Comparison of ENCODE assay signal across 11 cellular contexts in genomic region chr11:95153857-95154246, GRCh38.
DNase-seq lines count a peak whose midpoint lies in the region; ATAC-seq and TF ChIP-seq lines count a peak whose summit lies in the region.
"Had no signal": no experiment of that assay in that cellular context is flagged by ENCODE, and none has a peak within 500 bp of the region (broad histone marks: within the 10 kb centered on the region; RNA-seq: fewer than 3 reads in every experiment).

No MANE protein-coding gene starts in this region.

- peaks cover 69% of the 10 kb centered on the region for H3K4me1 Mint-ChIP-seq in stimulated activated naive CD8-positive, alpha-beta T cell treated with anti-CD3 and anti-CD28 coated beads, Interleukin-15, Interleukin-2, amounts not matched to agents 100 ng/mL and 50 ng/mL, for 24 hours (ENCODE audit: low read depth)
- H3K4me1 Mint-ChIP-seq in activated B cell treated with CpG ODN at 0.5 μM for 24 hours = peaks cover 38% of the 10 kb centered on the region

- no peak for ATAC-seq in stimulated activated naive CD8-positive, alpha-beta T cell treated with anti-CD3 and anti-CD28 coated beads, Interleukin-15, Interleukin-2, amounts not matched to agents 100 U/mL and 50 U/mL, for 24 hours
- ATAC-seq in activated B cell treated with CpG ODN at 0.5 μM for 24 hours (ENCODE audit: low read depth) (no peak), upper lobe of right lung (no peak)

- H3K27me3 Mint-ChIP-seq in stimulated activated naive CD8-positive, alpha-beta T cell treated with anti-CD3 and anti-CD28 coated beads, Interleukin-15, Interleukin-2, amounts not matched to agents 100 ng/mL and 50 ng/mL, for 24 hours = no peaks in the 10 kb centered on the region
- H3K27me3 Mint-ChIP-seq in activated B cell treated with CpG ODN at 0.5 μM for 24 hours = no peaks in the 10 kb centered on the region

- H4K20me1 ChIP-seq in fibroblast of lung (ENCODE audit: control insufficient read depth, extremely low read depth, insufficient read depth, low read length) = no peaks in the 10 kb centered on the region

- H3K4me2 ChIP-seq in fibroblast of lung (ENCODE audit: extremely low read depth, insufficient read depth, low read length) = no peak overlapping the region

- no peak for TF ChIP-seq CTCF in activated B cell treated with CpG ODN at 0.5 μM for 24 hours (IDR thresholded peaks at IDR 0.05)
- TF ChIP-seq CTCF in fibroblast of lung (conservative IDR thresholded peaks at IDR 0.05 in 1 of 2, IDR thresholded peaks at IDR 0.05 in 1 of 2; ENCODE audit: low read depth in 1 of 2, low read length in 2 of 2) = no peak
- TF ChIP-seq CTCF in upper lobe of right lung (IDR thresholded peaks at IDR 0.05) = no peak

- peak overlapping the region; percentile 5 for H2AFZ ChIP-seq in fibroblast of lung (ENCODE audit: low read length)

- no peak overlapping the region for H3K9ac ChIP-seq in fibroblast of lung (ENCODE audit: insufficient read depth, low read length)

- H3K4me3 Mint-ChIP-seq in stimulated activated naive CD8-positive, alpha-beta T cell treated with anti-CD3 and anti-CD28 coated beads, Interleukin-15, Interleukin-2, amounts not matched to agents 100 ng/mL and 50 ng/mL, for 24 hours = peak overlapping the region; percentile 87
- peak overlapping the region; percentile 89 for H3K4me3 Mint-ChIP-seq in activated B cell treated with CpG ODN at 0.5 μM for 24 hours

- H3K9me3 Mint-ChIP-seq in stimulated activated naive CD8-positive, alpha-beta T cell treated with anti-CD3 and anti-CD28 coated beads, Interleukin-15, Interleukin-2, amounts not matched to agents 100 ng/mL and 50 ng/mL, for 24 hours = peaks cover 4% of the 10 kb centered on the region
- H3K9me3 Mint-ChIP-seq in activated B cell treated with CpG ODN at 0.5 μM for 24 hours = no peaks in the 10 kb centered on the region

- intact Hi-C loops in activated B cell treated with CpG ODN at 0.5 μM for 24 hours (cut with micrococcal nuclease) (loop anchor here (5.0 to 10.0 kb wide), 5 partner anchors 143 to 1101 kb away; partner anchors contain the start of gene MTMR2), upper lobe of right lung (cut with DNase I) (loop anchor here (5.0 to 10.0 kb wide), 2 partner anchors 551 to 608 kb away; no protein-coding TSS in a partner anchor)

- no peak overlapping the region for H3K4me3 ChIP-seq in fibroblast of lung (replicated peaks in 1 of 4; ENCODE audit: control extremely low read depth in 1 of 4, insufficient read depth in 1 of 4, low read depth in 3 of 4, low read length in 4 of 4)
- no peak overlapping the region for H3K4me3 ChIP-seq in upper lobe of right lung
- H3K4me3 ChIP-seq: ovary had no signal

- no peaks in the 10 kb centered on the region for H3K36me3 ChIP-seq in fibroblast of lung (ENCODE audit: control insufficient read depth, insufficient read depth, low read length)
- H3K36me3 ChIP-seq in upper lobe of right lung = no peaks in the 10 kb centered on the region
- H3K36me3 ChIP-seq: BE2C, MG63, ovary had no signal

- H3K36me3 Mint-ChIP-seq in stimulated activated naive CD8-positive, alpha-beta T cell treated with anti-CD3 and anti-CD28 coated beads, Interleukin-15, Interleukin-2, amounts not matched to agents 100 ng/mL and 50 ng/mL, for 24 hours (ENCODE audit: low read depth) = peaks cover 4% of the 10 kb centered on the region
- peaks cover 3% of the 10 kb centered on the region for H3K36me3 Mint-ChIP-seq in activated B cell treated with CpG ODN at 0.5 μM for 24 hours (ENCODE audit: low read depth)

- H3K4me1 ChIP-seq in fibroblast of lung (ENCODE audit: control insufficient read depth, extremely low read depth, insufficient read depth, low read length) (peaks cover 2% of the 10 kb centered on the region), upper lobe of right lung (peaks cover 13% of the 10 kb centered on the region)

- peak overlapping the region; percentile 81 for H3K27ac Mint-ChIP-seq in stimulated activated naive CD8-positive, alpha-beta T cell treated with anti-CD3 and anti-CD28 coated beads, Interleukin-15, Interleukin-2, amounts not matched to agents 100 ng/mL and 50 ng/mL, for 24 hours
- peak overlapping the region; percentile 93 for H3K27ac Mint-ChIP-seq in activated B cell treated with CpG ODN at 0.5 μM for 24 hours

- CTCF ChIA-PET in activated B cell treated with CpG ODN at 0.5 μM for 24 hours (lab: Charles Lee) = interaction anchor here (0.7 to 12.9 kb wide), 19 partner anchors 13 to 682 kb away, joined by 3 to 305 read pairs (median 4); partner anchors contain the start of genes FAM76B and SRSF8

- H3K27me3 ChIP-seq in fibroblast of lung (ENCODE audit: control insufficient read depth, insufficient read depth, low read length) (no peaks in the 10 kb centered on the region), upper lobe of right lung (no peaks in the 10 kb centered on the region)
- H3K27me3 ChIP-seq: BE2C, MG63, ovary had no signal

- H3K9me3 ChIP-seq in fibroblast of lung (ENCODE audit: control insufficient read depth, insufficient read depth, low read depth, low read length) = no peaks in the 10 kb centered on the region
- no peaks in the 10 kb centered on the region for H3K9me3 ChIP-seq in upper lobe of right lung
- H3K9me3 ChIP-seq: BE2C, MG63, ovary had no signal

- H3K79me2 ChIP-seq in fibroblast of lung (ENCODE audit: control insufficient read depth, insufficient read depth, low read length) = no peaks in the 10 kb centered on the region

- POLR2A ChIA-PET in activated B cell treated with CpG ODN at 0.5 μM for 24 hours (lab: Charles Lee) = interaction anchor here (0.7 to 8.5 kb wide), 14 partner anchors 64 to 1190 kb away, joined by 3 to 83 read pairs (median 8); partner anchors contain the start of genes CEP57, ENDOD1, FAM76B and SESN3

- H3K27ac ChIP-seq in fibroblast of lung (ENCODE audit: insufficient read depth, low read length) (no peak overlapping the region), upper lobe of right lung (peak overlapping the region; percentile 15)
- H3K27ac ChIP-seq: ovary had no signal

- no peak for DNase-seq in stimulated activated naive CD8-positive, alpha-beta T cell treated with anti-CD3 and anti-CD28 coated beads, Interleukin-15, Interleukin-2, amounts not matched to agents 100 U/mL and 50 U/mL, for 24 hours
- no peak for DNase-seq in activated B cell treated with CpG ODN at 0.5 μM for 24 hours
- no peak for DNase-seq in fibroblast of lung (ENCODE audit: low read depth in 2 of 2)
- no peak for DNase-seq in upper lobe of right lung
- DNase-seq in inferior parietal cortex (ENCODE audit: extremely low spot score) = no peak
- no peak for DNase-seq in cerebellar nuclear complex (lab: John Stamatoyannopoulos, UW)
- no peak for DNase-seq in AG08395 (ENCODE audit: low spot score)
